Comparison of ENCODE assay signal across 8 cellular contexts in genomic region chr12:101857043-101857558, GRCh38. TPM values are rescaled to one million over a fixed set of nuclear protein-coding genes. Genes with fewer than 3 reads are reported as not detected.
DNase-seq lines count a peak whose midpoint lies in the region; ATAC-seq lines count a peak whose summit lies in the region.

No MANE protein-coding gene starts in this region.

- ATAC-seq in GM19025 (IDR thresholded peaks at IDR 0.05; ENCODE audit: low read depth, unreplicated experiment), result peak; percentile 44
- ATAC-seq in HG03108 (IDR thresholded peaks at IDR 0.05; ENCODE audit: unreplicated experiment), result peak; percentile 51
- peak; percentile 92 for ATAC-seq in sciatic nerve
- ATAC-seq in GM19324 (IDR thresholded peaks at IDR 0.05; ENCODE audit: low FRiP score, unreplicated experiment), result no peak

- DNase-seq in amniotic epithelial cell (ENCODE audit: low read depth) (peak; percentile 79), sciatic nerve (ENCODE audit: low spot score) (no peak), NCI-H526 (lab: John Stamatoyannopoulos, UW) (no peak), NK-92 (lab: John Stamatoyannopoulos, UW; ENCODE audit: unreplicated experiment) (no peak), NCI-H1436 treated with DMSO at 0.1 percent for 48 hours (lab: John Stamatoyannopoulos, UW) (no peak)

- intact Hi-C loops in sciatic nerve (cut with DNase I), result no loop called here

RNA-seq across cellular contexts. Expression of gene DRAM1, which starts 20.3 kb away (rescaled TPM):
- 21.6 TPM for total RNA-seq in sciatic nerve

RNA-seq across cellular contexts. Expression of gene GNPTAB, which starts 26.3 kb away (rescaled TPM):
- total RNA-seq in sciatic nerve, result 45.7 TPM
